In genomic region chr5:149887622-149888183, GRCh38 we compare ENCODE assay signal across 10 cellular contexts. TPM values are rescaled to one million over a fixed set of nuclear protein-coding genes. Genes with fewer than 3 reads are reported as not detected.
A peak's percentile ranks its signal among the peaks of the same experiment; 100 is the strongest.
DNase-seq lines count a peak whose midpoint lies in the region; ATAC-seq and TF ChIP-seq lines count a peak whose summit lies in the region.
"Had no signal": no experiment of that assay in that cellular context is flagged by ENCODE, and none has a peak within 500 bp of the region (broad histone marks: within the 10 kb centered on the region; RNA-seq: fewer than 3 reads in every experiment).

No MANE protein-coding gene starts in this region.

- no peak overlapping the region for H3K9ac ChIP-seq in HCT116 (ENCODE audit: low read length)

- H3K27ac ChIP-seq in HCT116 (ENCODE audit: low read depth, low read length) = no peak overlapping the region
- peak overlapping the region; percentile 19; the same call in 1 of the 2 replicates for H3K27ac ChIP-seq in RWPE1
- H3K27ac ChIP-seq in aorta (ENCODE audit: low read depth in 1 of 2, low read length in 2 of 2) = no peak overlapping the region

- no peaks in the 10 kb centered on the region for H3K27me3 ChIP-seq in HCT116 (ENCODE audit: insufficient read depth, low read length)
- no peaks in the 10 kb centered on the region for H3K27me3 ChIP-seq in aorta (ENCODE audit: control insufficient read depth in 1 of 2, insufficient read depth in 2 of 2, low read length in 1 of 2)

- DNase-seq in HCT116 (ENCODE audit: low read depth, low spot score) (peak; percentile 12), RWPE1 (ENCODE audit: low spot score) (no peak), fibroblast of peridontal ligament (ENCODE audit: extremely low read depth) (peak; percentile 78), renal cortical epithelial cell (ENCODE audit: low read depth) (peak; percentile 89), aorta (no peak), RKO (ENCODE audit: low spot score) (no peak)
- no peak for DNase-seq in stimulated activated CD4-positive, alpha-beta T cell treated with anti-CD3 and anti-CD28 coated beads, Interleukin-4, amount 100 ng/mL, for 4 hours
- DNase-seq in activated T-cell treated with anti-CD3 and anti-CD28 coated beads, Interleukin-2, amount 50 U/mL, for 72 hours = no peak

- no peak overlapping the region for H3K4me3 Mint-ChIP-seq in activated T-cell treated with anti-CD3 and anti-CD28 coated beads, Interleukin-2, amount 50 U/mL, for 72 hours
- H3K4me3 Mint-ChIP-seq: dendritic cell treated with granulocyte-macrophage colony-stimulating factor and Interleukin-4, amounts not matched to agents 40 ng/mL and 50 ng/mL, for 4 days had no signal

- intact Hi-C loops in HCT116 (cut with micrococcal nuclease) (no loop called here), aorta (cut with DNase I) (no loop called here)

- peak overlapping the region; percentile 47 for H3K4me2 ChIP-seq in HCT116 (ENCODE audit: low read length)

- peak; percentile 77 for ATAC-seq in HCT116
- no peak for ATAC-seq in activated T-cell treated with anti-CD3 and anti-CD28 coated beads, Interleukin-2, amount 50 U/mL, for 72 hours (replicated peaks in 1 of 2)
- ATAC-seq in aorta (ENCODE audit: low FRiP score) = no peak

- TF ChIP-seq CTCF in HCT116 (IDR thresholded peaks at IDR 0.05 in 2 of 3, conservative IDR thresholded peaks at IDR 0.05 in 1 of 3; ENCODE audit: borderline replicate concordance in 1 of 3, insufficient read depth in 1 of 3, low read depth in 2 of 3, low read length in 2 of 3) (no peak), RWPE1 (conservative IDR thresholded peaks at IDR 0.05; ENCODE audit: low read depth) (no peak)

- H4K20me1 ChIP-seq in HCT116 (ENCODE audit: insufficient read depth) = no peaks in the 10 kb centered on the region

- H3K9me3 ChIP-seq in HCT116 (ENCODE audit: control insufficient read depth in 1 of 2, insufficient read depth in 1 of 2, low read depth in 1 of 2, low read length in 2 of 2) (no peaks in the 10 kb centered on the region), aorta (ENCODE audit: control insufficient read depth, low read length) (no peaks in the 10 kb centered on the region)

- CTCF ChIA-PET in HCT116 (lab: Charles Lee) (no interaction called here), RWPE1 (lab: Yijun Ruan, JAX) (interaction anchor here (0.7 kb wide), 1 partner anchor 89 kb away, joined by 3 read pairs; no protein-coding TSS in a partner anchor)

- no peaks in the 10 kb centered on the region for H3K27me3 Mint-ChIP-seq in activated T-cell treated with anti-CD3 and anti-CD28 coated beads, Interleukin-2, amount 50 U/mL, for 72 hours (ENCODE audit: low read depth)

- no peaks in the 10 kb centered on the region for H3K9me2 ChIP-seq in HCT116 (ENCODE audit: insufficient read depth)

- no peak overlapping the region for H3K27ac Mint-ChIP-seq in activated T-cell treated with anti-CD3 and anti-CD28 coated beads, Interleukin-2, amount 50 U/mL, for 72 hours
- H3K27ac Mint-ChIP-seq: dendritic cell treated with granulocyte-macrophage colony-stimulating factor and Interleukin-4, amounts not matched to agents 40 ng/mL and 50 ng/mL, for 4 days had no signal

- no TSS peak for BruUV-seq in HCT116 (replicated peaks; lab: Mats Ljungman, UMichigan)

- H3K4me3 ChIP-seq in HCT116 (replicated peaks in 1 of 2; ENCODE audit: low read depth in 1 of 2, low read length in 2 of 2) (no peak overlapping the region), aorta (ENCODE audit: low read length in 2 of 2) (no peak overlapping the region)

- H3K4me1 ChIP-seq in HCT116 (ENCODE audit: control insufficient read depth in 1 of 2, insufficient read depth in 2 of 2, low read length in 2 of 2) = peaks cover 8 to 17% of the 10 kb centered on the region in 2 experiments
- H3K4me1 ChIP-seq in aorta (ENCODE audit: control insufficient read depth in 1 of 2, insufficient read depth in 2 of 2, low read length in 2 of 2) = peaks cover 0 to 3% of the 10 kb centered on the region in 2 donors

- no peaks in the 10 kb centered on the region for H3K36me3 Mint-ChIP-seq in activated T-cell treated with anti-CD3 and anti-CD28 coated beads, Interleukin-2, amount 50 U/mL, for 72 hours (ENCODE audit: insufficient read depth in 2 of 2)

- TF ChIP-seq RAD21 in HCT116 (IDR thresholded peaks at IDR 0.05; ENCODE audit: low read depth) = no peak

- no peaks in the 10 kb centered on the region for H3K36me3 ChIP-seq in HCT116 (ENCODE audit: control insufficient read depth in 1 of 2, insufficient read depth in 2 of 2, low read length in 2 of 2)
- no peaks in the 10 kb centered on the region for H3K36me3 ChIP-seq in aorta (ENCODE audit: control insufficient read depth in 1 of 2, insufficient read depth in 2 of 2, low read length in 1 of 2)

- no peaks in the 10 kb centered on the region for H3K79me2 ChIP-seq in HCT116 (ENCODE audit: insufficient read depth, low read length)

- POLR2A ChIA-PET in HCT116 (lab: Charles Lee) = no interaction called here
- POLR2A ChIA-PET in RWPE1 (lab: Yijun Ruan, JAX; ENCODE audit: low non-redundant PET) = no interaction called here

- H2AFZ ChIP-seq in HCT116 (ENCODE audit: low read depth, low read length, poor library complexity, severe bottlenecking) = peak overlapping the region; percentile 44

- TF ChIP-seq POLR2A in HCT116 (IDR thresholded peaks at IDR 0.05; ENCODE audit: borderline replicate concordance, extremely low read depth, insufficient read depth, insufficient read length) = no peak

- no peaks in the 10 kb centered on the region for H3K4me1 Mint-ChIP-seq in activated T-cell treated with anti-CD3 and anti-CD28 coated beads, Interleukin-2, amount 50 U/mL, for 72 hours (ENCODE audit: low read depth)

- RAD21 ChIA-PET in HCT116 (lab: Charles Lee; ENCODE audit: low non-redundant PET in 1 of 2, low total read pairs in 2 of 2, uncharacterized antibody in 2 of 2, unreplicated experiment in 2 of 2) = no interaction called here

- 21 to 33% methylated on average over 10 of the region's 10 CpGs for WGBS in aorta, 2 donors

- no peaks in the 10 kb centered on the region for H3K9me3 Mint-ChIP-seq in activated T-cell treated with anti-CD3 and anti-CD28 coated beads, Interleukin-2, amount 50 U/mL, for 72 hours
- H3K9me3 Mint-ChIP-seq: dendritic cell treated with granulocyte-macrophage colony-stimulating factor and Interleukin-4, amounts not matched to agents 40 ng/mL and 50 ng/mL, for 4 days had no signal

TF ChIP-seq in HCT116, 20 proteins besides CTCF, POLR2A, EP300 and RAD21:
- TF ChIP-seq TCF7L2 (IDR thresholded peaks at IDR 0.05; ENCODE audit: borderline replicate concordance, extremely low read depth, insufficient read depth, insufficient read length) = peak; percentile 58
- TF ChIP-seq EZH2 (IDR thresholded peaks at IDR 0.05) = no peak
- TF ChIP-seq YY1 (IDR thresholded peaks at IDR 0.05; ENCODE audit: extremely low read depth, insufficient replicate concordance, low read depth, low read length) = no peak

RNA-seq across cellular contexts. Expression of gene PDE6A, which starts 56.9 kb away (rescaled TPM):
- not detected for total RNA-seq in HCT116 (2021; ENCODE audit: unreplicated experiment)
- polyA plus RNA-seq in HCT116 (2012) = 0.01 TPM in 1 of 2 replicates, not detected in the other
- 0.10 TPM in 1 of 2 replicates, not detected in the other for total RNA-seq in renal cortical epithelial cell
- under 1 TPM in 1 of 2 donors, not detected in 1; 0.05 TPM for total RNA-seq in activated T-cell treated with anti-CD3 and anti-CD28 coated beads, Interleukin-2, amount 50 U/mL, for 72 hours
- total RNA-seq in aorta = not detected
- under 1 TPM in 1 of 2 donors, not detected in 1; 0.13 TPM for polyA plus RNA-seq in aorta
- total RNA-seq: G401 had no signal

Comparison
In these comparisons a context has a peak if more than half of its experiments do, and no peak if none do; other contexts are left out.
1. DNase-seq: peak in HCT116 (single experiment), fibroblast of peridontal ligament (single experiment) and renal cortical epithelial cell (single experiment); none in RWPE1 (single experiment), stimulated activated CD4-positive, alpha-beta T cell treated with anti-CD3 and anti-CD28 coated beads, Interleukin-4, amount 100 ng/mL, for 4 hours (0 of 2), activated T-cell treated with anti-CD3 and anti-CD28 coated beads, Interleukin-2, amount 50 U/mL, for 72 hours (0 of 2), aorta (0 of 2) and RKO (single experiment).